Comparison of ENCODE assay signal across 8 cellular contexts in genomic region chr12:26971963-26972362, GRCh38. TPM values are rescaled to one million over a fixed set of nuclear protein-coding genes. Genes with fewer than 3 reads are reported as not detected.
A peak's percentile ranks its signal among the peaks of the same experiment; 100 is the strongest.
DNase-seq lines count a peak whose midpoint lies in the region; ATAC-seq lines count a peak whose summit lies in the region.

No MANE protein-coding gene starts in this region.

- intact Hi-C loops in Right ventricle myocardium superior (cut with DNase I), result no loop called here

- ATAC-seq in GM18909 (IDR thresholded peaks at IDR 0.05; ENCODE audit: poor library complexity, unreplicated experiment) (peak; percentile 98), HG03095 (IDR thresholded peaks at IDR 0.05; ENCODE audit: unreplicated experiment) (peak; percentile 96), Right ventricle myocardium superior (ENCODE audit: poor library complexity) (no peak)

- DNase-seq in activated CD8-positive, alpha-beta memory T cell treated with anti-CD3 and anti-CD28 coated beads for 4 hours (ENCODE audit: low read depth in 2 of 2), result peak; percentile 12 to 31
- DNase-seq in stimulated activated CD4-positive, alpha-beta T cell treated with anti-CD3 and anti-CD28 coated beads, TNF-alpha, amount 100 ng/mL, for 1 hour (ENCODE audit: low read depth in 3 of 3, low spot score in 1 of 3), result peak; percentile 15 to 29 (median 15)
- DNase-seq in DMS79 treated with DMSO at 0.1 percent for 48 hours (lab: John Stamatoyannopoulos, UW) (no peak), Kasumi-1 (lab: John Stamatoyannopoulos, UW) (no peak), mesenteric fat pad (ENCODE audit: low spot score) (no peak), Right ventricle myocardium superior (no peak)

RNA-seq across cellular contexts. Expression of gene FGFR1OP2, which starts 33.7 kb away (rescaled TPM):
- total RNA-seq in mesenteric fat pad, result 40.0 TPM
- total RNA-seq in Right ventricle myocardium superior, result 30.0 TPM

RNA-seq across cellular contexts. Expression of gene INTS13, which starts 34.2 kb away (rescaled TPM):
- 21.8 TPM for total RNA-seq in mesenteric fat pad
- total RNA-seq in Right ventricle myocardium superior, result 27.0 TPM

RNA-seq across cellular contexts. Expression of gene TM7SF3, which starts 42.2 kb away (rescaled TPM):
- total RNA-seq in mesenteric fat pad (38.3 TPM), Right ventricle myocardium superior (19.7 TPM)

RNA-seq across cellular contexts. Expression of gene MED21, which starts 50.4 kb away (rescaled TPM):
- total RNA-seq in mesenteric fat pad, result 35.6 TPM
- total RNA-seq in Right ventricle myocardium superior, result 44.8 TPM

Comparison
In these comparisons a context has a peak if more than half of its experiments do, and no peak if none do; other contexts are left out.
1. DNase-seq: peak in activated CD8-positive, alpha-beta memory T cell treated with anti-CD3 and anti-CD28 coated beads for 4 hours (2 of 2) and stimulated activated CD4-positive, alpha-beta T cell treated with anti-CD3 and anti-CD28 coated beads, TNF-alpha, amount 100 ng/mL, for 1 hour (3 of 3); none in DMS79 treated with DMSO at 0.1 percent for 48 hours (single experiment), Kasumi-1 (0 of 2), mesenteric fat pad (single experiment) and Right ventricle myocardium superior (single experiment).